ENCODE assay signal across 8 cellular contexts in genomic region chrX:155966876-155967275, GRCh38. TPM values are rescaled to one million over a fixed set of nuclear protein-coding genes. Genes with fewer than 3 reads are reported as not detected.
DNase-seq lines count a peak whose midpoint lies in the region; ATAC-seq and TF ChIP-seq lines count a peak whose summit lies in the region.

No MANE protein-coding gene starts in this region.

- CTCF ChIA-PET in Calu3 (lab: Charles Lee), result no interaction called here
- CTCF ChIA-PET in activated CD4-positive, alpha-beta memory T cell treated with anti-CD3 and anti-CD28 coated beads, Interleukin-2, amount 10 ng/mL, durations not matched to agents 7 days and 5 days (lab: Charles Lee), result no interaction called here

- TF ChIP-seq CTCF in Calu3 (IDR thresholded peaks at IDR 0.05; ENCODE audit: unreplicated experiment) (peak; percentile 40), GM20000 (IDR thresholded peaks at IDR 0.05; ENCODE audit: extremely low read depth, missing control alignments) (peak; percentile 56)

- DNase-seq in Calu3, result peak; percentile 42
- peak; percentile 40 for DNase-seq in GM20000 (ENCODE audit: low spot score)
- peak; percentile 5 for DNase-seq in NCI-H2227 treated with DMSO at 0.1 percent for 48 hours (lab: John Stamatoyannopoulos, UW)
- peak; percentile 54 for DNase-seq in activated CD4-positive, alpha-beta memory T cell treated with anti-CD3 and anti-CD28 coated beads, Interleukin-2, amount 10 ng/mL, durations not matched to agents 7 days and 5 days
- DNase-seq in left lobe of liver (ENCODE audit: low spot score), result no peak
- DNase-seq in medulla oblongata (ENCODE audit: extremely low spot score), result no peak

- BruUV-seq in Calu3 (replicated peaks; lab: Mats Ljungman, UMichigan), result no TSS peak

- no peak overlapping the region for H3K27ac Mint-ChIP-seq in Calu3 (ENCODE audit: unreplicated experiment)
- H3K27ac Mint-ChIP-seq in activated CD4-positive, alpha-beta memory T cell treated with anti-CD3 and anti-CD28 coated beads, Interleukin-2, amount 10 ng/mL, durations not matched to agents 7 days and 5 days, result no peak overlapping the region

- POLR2A ChIA-PET in activated CD4-positive, alpha-beta memory T cell treated with anti-CD3 and anti-CD28 coated beads, Interleukin-2, amount 10 ng/mL, durations not matched to agents 7 days and 5 days (lab: Charles Lee), result no interaction called here

- H3K4me1 Mint-ChIP-seq in Calu3 (ENCODE audit: low read depth, unreplicated experiment), result peaks cover 8% of the 10 kb centered on the region
- peaks cover 24% of the 10 kb centered on the region for H3K4me1 Mint-ChIP-seq in activated CD4-positive, alpha-beta memory T cell treated with anti-CD3 and anti-CD28 coated beads, Interleukin-2, amount 10 ng/mL, durations not matched to agents 7 days and 5 days

- intact Hi-C loops in Calu3 (cut with micrococcal nuclease; ENCODE audit: unreplicated experiment), result no loop called here

- no peaks in the 10 kb centered on the region for H3K27me3 Mint-ChIP-seq in Calu3 (ENCODE audit: unreplicated experiment)
- peaks cover 14% of the 10 kb centered on the region for H3K27me3 Mint-ChIP-seq in activated CD4-positive, alpha-beta memory T cell treated with anti-CD3 and anti-CD28 coated beads, Interleukin-2, amount 10 ng/mL, durations not matched to agents 7 days and 5 days

- no peaks in the 10 kb centered on the region for H3K36me3 Mint-ChIP-seq in Calu3 (ENCODE audit: insufficient read depth, unreplicated experiment)
- H3K36me3 Mint-ChIP-seq in activated CD4-positive, alpha-beta memory T cell treated with anti-CD3 and anti-CD28 coated beads, Interleukin-2, amount 10 ng/mL, durations not matched to agents 7 days and 5 days (ENCODE audit: low read depth), result peaks cover 10% of the 10 kb centered on the region

- no peak overlapping the region for H3K4me3 Mint-ChIP-seq in Calu3 (ENCODE audit: low read depth, unreplicated experiment)
- H3K4me3 Mint-ChIP-seq in activated CD4-positive, alpha-beta memory T cell treated with anti-CD3 and anti-CD28 coated beads, Interleukin-2, amount 10 ng/mL, durations not matched to agents 7 days and 5 days, result no peak overlapping the region

- H3K9me3 Mint-ChIP-seq in Calu3 (ENCODE audit: low read depth, unreplicated experiment), result peaks cover 5% of the 10 kb centered on the region
- H3K9me3 Mint-ChIP-seq in activated CD4-positive, alpha-beta memory T cell treated with anti-CD3 and anti-CD28 coated beads, Interleukin-2, amount 10 ng/mL, durations not matched to agents 7 days and 5 days, result peaks cover 22% of the 10 kb centered on the region

- ATAC-seq in left lobe of liver, result peak; percentile 81
- no peak for ATAC-seq in GM18502 (IDR thresholded peaks at IDR 0.05; ENCODE audit: poor library complexity, unreplicated experiment)
- no peak for ATAC-seq in GM21528 (IDR thresholded peaks at IDR 0.05; ENCODE audit: low FRiP score, unreplicated experiment)

RNA-seq across cellular contexts. Expression of gene IL9R, which starts 30.6 kb away (rescaled TPM):
- not detected in 2 replicates for total RNA-seq in Calu3 (2022)
- 10 to 100 TPM; 65.3 to 67.2 TPM for total RNA-seq in activated CD4-positive, alpha-beta memory T cell treated with anti-CD3 and anti-CD28 coated beads, Interleukin-2, amount 10 ng/mL, durations not matched to agents 7 days and 5 days
- total RNA-seq in left lobe of liver, result not detected

Comparison
In these comparisons a context has a peak if more than half of its experiments do, and no peak if none do; other contexts are left out.
1. DNase-seq: peak in Calu3 (single experiment), GM20000 (single experiment), NCI-H2227 treated with DMSO at 0.1 percent for 48 hours (single experiment) and activated CD4-positive, alpha-beta memory T cell treated with anti-CD3 and anti-CD28 coated beads, Interleukin-2, amount 10 ng/mL, durations not matched to agents 7 days and 5 days (single experiment); none in left lobe of liver (single experiment) and medulla oblongata (single experiment).
2. RNA of gene IL9R, which starts 30.6 kb away (total RNA-seq): 65.3 to 67.2 TPM in activated CD4-positive, alpha-beta memory T cell treated with anti-CD3 and anti-CD28 coated beads, Interleukin-2, amount 10 ng/mL, durations not matched to agents 7 days and 5 days; not detected in left lobe of liver (single experiment) and not detected in Calu3; every median in the first group is over 10 times any median in the second.